ENCODE assay signal across 1 cellular context in genomic region chrX:40153335-40154221, GRCh38.
TF ChIP-seq lines count a peak whose summit lies in the region.

No MANE protein-coding gene starts in this region.

TF ChIP-seq in HepG2, 621 proteins besides CTCF, POLR2A, EP300 and RAD21 (continued from another document):
- no peak for TF ChIP-seq PRDM15 (CRISPR knock-in tag; IDR thresholded peaks at IDR 0.05)
- TF ChIP-seq SAP130 (CRISPR knock-in tag; IDR thresholded peaks at IDR 0.05; ENCODE audit: low read depth), result peak; percentile 13
- no peak for TF ChIP-seq ZNF136 (CRISPR knock-in tag; IDR thresholded peaks at IDR 0.05; ENCODE audit: low read depth)
- peak; percentile 29 for TF ChIP-seq AGO2 (optimal IDR thresholded peaks at IDR 0.05; ENCODE audit: low read depth, low read length)
- TF ChIP-seq SALL1 (CRISPR knock-in tag; IDR thresholded peaks at IDR 0.05), result 0 out of 2 replicates have a peak, but pooled peaks have one; percentile 1
- TF ChIP-seq EED (CRISPR knock-in tag; IDR thresholded peaks at IDR 0.05), result no peak
- 0 out of 2 replicates have a peak, but pooled peaks have one; percentile 28 for TF ChIP-seq ZNF687 (CRISPR knock-in tag; IDR thresholded peaks at IDR 0.05)
- 0 out of 2 replicates have a peak, but pooled peaks have one; percentile 16 for TF ChIP-seq ZBTB33 (CRISPR knock-in tag; IDR thresholded peaks at IDR 0.05)
- TF ChIP-seq ZNF337 (CRISPR knock-in tag; IDR thresholded peaks at IDR 0.05; ENCODE audit: borderline replicate concordance, low read depth), result no peak
- TF ChIP-seq ZBTB43 (CRISPR knock-in tag; conservative IDR thresholded peaks at IDR 0.05), result no peak
- no peak for TF ChIP-seq REL (CRISPR knock-in tag; conservative IDR thresholded peaks at IDR 0.05)
